Comparison of ENCODE assay signal across 20 cellular contexts in genomic region chr19:54453921-54454780, GRCh38. TPM values are rescaled to one million over a fixed set of nuclear protein-coding genes. Genes with fewer than 3 reads are reported as not detected.
DNase-seq lines count a peak whose midpoint lies in the region; ATAC-seq, FAIRE-seq and TF ChIP-seq lines count a peak whose summit lies in the region.
"Had no signal": no experiment of that assay in that cellular context is flagged by ENCODE, and none has a peak within 500 bp of the region (broad histone marks: within the 10 kb centered on the region; RNA-seq: fewer than 3 reads in every experiment).

No MANE protein-coding gene starts in this region.

- no peak overlapping the region for H3K27ac ChIP-seq in CD4-positive, alpha-beta T cell (ENCODE audit: low read depth, low read length)
- no peak overlapping the region for H3K27ac ChIP-seq in astrocyte (ENCODE audit: low read depth, low read length)
- no peak overlapping the region for H3K27ac ChIP-seq in osteoblast (ENCODE audit: low read depth, low read length)
- H3K27ac ChIP-seq in sigmoid colon = no peak overlapping the region
- H3K27ac ChIP-seq: A549 had no signal

- H3K9me3 ChIP-seq in CD4-positive, alpha-beta T cell (ENCODE audit: control insufficient read depth, low read length) = no peaks in the 10 kb centered on the region
- no peaks in the 10 kb centered on the region for H3K9me3 ChIP-seq in astrocyte (ENCODE audit: insufficient read depth, low read depth, low read length)
- H3K9me3 ChIP-seq in osteoblast (ENCODE audit: low read depth, low read length) = no peaks in the 10 kb centered on the region
- H3K9me3 ChIP-seq in sigmoid colon = no peaks in the 10 kb centered on the region
- H3K9me3 ChIP-seq: A549, Caco-2 had no signal

- H3K4me3 Mint-ChIP-seq in CD4-positive, alpha-beta T cell = no peak overlapping the region
- H3K4me3 Mint-ChIP-seq in astrocyte (ENCODE audit: unreplicated experiment) (peak overlapping the region; percentile 50), MCF 10A (ENCODE audit: unreplicated experiment) (no peak overlapping the region)
- H3K4me3 Mint-ChIP-seq: CD14-positive monocyte had no signal

- no peak for TF ChIP-seq CTCF in CD4-positive, alpha-beta T cell (IDR thresholded peaks at IDR 0.05)
- no peak for TF ChIP-seq CTCF in astrocyte (IDR thresholded peaks at IDR 0.05; ENCODE audit: insufficient read depth, low read depth, low read length)
- no peak for TF ChIP-seq CTCF in osteoblast (IDR thresholded peaks at IDR 0.05; ENCODE audit: extremely low read depth, low read depth, low read length)
- no peak for TF ChIP-seq CTCF in sigmoid colon (IDR thresholded peaks at IDR 0.05)
- TF ChIP-seq CTCF in MCF 10A (IDR thresholded peaks at IDR 0.05; ENCODE audit: unreplicated experiment) = no peak

- H2AFZ ChIP-seq in astrocyte (ENCODE audit: low read depth, low read length) (no peak overlapping the region), osteoblast (ENCODE audit: low read length) (no peak overlapping the region)

- H3K79me2 ChIP-seq in astrocyte (ENCODE audit: insufficient read depth, low read length) (peaks cover 98% of the 10 kb centered on the region), osteoblast (ENCODE audit: insufficient read depth, low read length) (peaks cover 96% of the 10 kb centered on the region)

- H4K20me1 ChIP-seq in astrocyte (ENCODE audit: insufficient read depth, low read length) (peaks cover 95% of the 10 kb centered on the region), osteoblast (ENCODE audit: insufficient read depth, low read length) (peaks cover 88% of the 10 kb centered on the region)

- no peak for TF ChIP-seq POLR2A in sigmoid colon (IDR thresholded peaks at IDR 0.05)

- H3K27me3 Mint-ChIP-seq in CD4-positive, alpha-beta T cell = no peaks in the 10 kb centered on the region
- H3K27me3 Mint-ChIP-seq in astrocyte (ENCODE audit: low read depth, unreplicated experiment) (no peaks in the 10 kb centered on the region), MCF 10A (ENCODE audit: insufficient read depth, unreplicated experiment) (no peaks in the 10 kb centered on the region)

- no peaks in the 10 kb centered on the region for H3K9me3 Mint-ChIP-seq in CD4-positive, alpha-beta T cell
- H3K9me3 Mint-ChIP-seq in astrocyte (ENCODE audit: unreplicated experiment) (peaks cover 2% of the 10 kb centered on the region), MCF 10A (ENCODE audit: unreplicated experiment) (no peaks in the 10 kb centered on the region)

- no peak for FAIRE-seq in astrocyte (lab: Jason Lieb, UNC)
- FAIRE-seq: A549, GM19239 had no signal

- H3K27ac Mint-ChIP-seq in CD4-positive, alpha-beta T cell = peak overlapping the region; percentile 75
- H3K27ac Mint-ChIP-seq in astrocyte (ENCODE audit: unreplicated experiment) (no peak overlapping the region), MCF 10A (ENCODE audit: low read depth, unreplicated experiment) (no peak overlapping the region)

- BruUV-seq in MCF 10A (replicated peaks; lab: Mats Ljungman, UMichigan) = no TSS peak

- H3K4me1 ChIP-seq in astrocyte (ENCODE audit: insufficient read depth, low read length) (peaks cover 17% of the 10 kb centered on the region), osteoblast (ENCODE audit: insufficient read depth, low read length) (peaks cover 18% of the 10 kb centered on the region), sigmoid colon (peaks cover 0 to 33% (median 29%) of the 10 kb centered on the region in 4 donors)
- H3K4me1 ChIP-seq: Caco-2 had no signal

- H3K36me3 ChIP-seq in astrocyte (ENCODE audit: insufficient read depth, low read length) (peaks cover 35% of the 10 kb centered on the region), osteoblast (ENCODE audit: insufficient read depth, low read length) (peaks cover 75% of the 10 kb centered on the region), sigmoid colon (peaks cover 69 to 85% (median 78%) of the 10 kb centered on the region in 4 donors)

- H3K27me3 ChIP-seq in CD4-positive, alpha-beta T cell (ENCODE audit: control insufficient read depth, insufficient read depth, low read length) = no peaks in the 10 kb centered on the region
- H3K27me3 ChIP-seq in astrocyte (ENCODE audit: insufficient read depth, low read length) (no peaks in the 10 kb centered on the region), osteoblast (ENCODE audit: insufficient read depth, low read length) (no peaks in the 10 kb centered on the region), sigmoid colon (no peaks in the 10 kb centered on the region)

- H3K9ac ChIP-seq in astrocyte (ENCODE audit: low read length) = no peak overlapping the region

- POLR2A ChIA-PET in CD4-positive, alpha-beta T cell (lab: Charles Lee) = interaction anchor here (1.8 kb wide), 1 partner anchor 8 kb away, joined by 5 read pairs; no protein-coding TSS in a partner anchor
- POLR2A ChIA-PET in MCF 10A (lab: Yijun Ruan, JAX) = interaction anchor here (1.2 kb wide), 1 partner anchor 9 kb away, joined by 4 read pairs; the partner anchor contains the start of gene LENG9

- peaks cover 97% of the 10 kb centered on the region for H3K36me3 Mint-ChIP-seq in CD4-positive, alpha-beta T cell (ENCODE audit: low read depth)
- H3K36me3 Mint-ChIP-seq in astrocyte (ENCODE audit: low read depth, unreplicated experiment) = peaks cover 23% of the 10 kb centered on the region
- H3K36me3 Mint-ChIP-seq in MCF 10A (ENCODE audit: insufficient read depth, unreplicated experiment) = peaks cover 82% of the 10 kb centered on the region

- no peak for DNase-seq in CD4-positive, alpha-beta T cell
- DNase-seq in astrocyte (ENCODE audit: low read depth) (no peak), osteoblast (ENCODE audit: insufficient read length, low spot score, missing footprints) (peak; percentile 76), sigmoid colon (no peak), MCF 10A (ENCODE audit: unreplicated experiment) (no peak)
- DNase-seq: Caco-2, DMS153, Karpas-422, MM.1S, NCI-H1105, NCI-H1694, NCI-H2107, NCI-H2227 treated with DMSO at 0.1 percent for 48 hours, NCI-H524 had no signal

- H3K4me1 Mint-ChIP-seq in CD4-positive, alpha-beta T cell (ENCODE audit: low read depth) = peaks cover 44% of the 10 kb centered on the region
- H3K4me1 Mint-ChIP-seq in astrocyte (ENCODE audit: low read depth, unreplicated experiment) (peaks cover 19% of the 10 kb centered on the region), MCF 10A (ENCODE audit: insufficient read depth, unreplicated experiment) (peaks cover 29% of the 10 kb centered on the region)

- 93 to 95% methylated on average over 31 of the region's 31 CpGs for WGBS in sigmoid colon, 2 donors

- CTCF ChIA-PET in CD4-positive, alpha-beta T cell (lab: Charles Lee) = no interaction called here
- CTCF ChIA-PET in MCF 10A (lab: Yijun Ruan, JAX) = interaction anchor here (0.7 to 1.4 kb wide), 3 partner anchors 9 to 1014 kb away, joined by 3 read pairs; partner anchors contain the start of gene LENG9

- intact Hi-C loops in CD4-positive, alpha-beta T cell (cut with DNase I, micrococcal nuclease) = no loop called here
- intact Hi-C loops in sigmoid colon (cut with DNase I) (no loop called here), MCF 10A (cut with micrococcal nuclease) (no loop called here)

- ATAC-seq in CD4-positive, alpha-beta T cell (ENCODE audit: poor library complexity) = no peak
- ATAC-seq in HG02885 (IDR thresholded peaks at IDR 0.05; ENCODE audit: poor library complexity, unreplicated experiment) = no peak
- ATAC-seq: A549 had no signal

- TF ChIP-seq EP300 in sigmoid colon (IDR thresholded peaks at IDR 0.05) = no peak

- H3K4me2 ChIP-seq in astrocyte (ENCODE audit: low read length) = no peak overlapping the region
- no peak overlapping the region for H3K4me2 ChIP-seq in osteoblast (ENCODE audit: insufficient read depth, low read length)
- H3K4me2 ChIP-seq: A549 had no signal

- H3K4me3 ChIP-seq in astrocyte (ENCODE audit: insufficient read depth, low read depth, low read length) (no peak overlapping the region), osteoblast (ENCODE audit: insufficient read depth, low read length) (no peak overlapping the region), sigmoid colon (no peak overlapping the region)
- H3K4me3 ChIP-seq: A549 had no signal

RNA-seq across cellular contexts. Expression of gene LENG8, which starts 5.2 kb away (rescaled TPM):
- total RNA-seq in CD4-positive, alpha-beta T cell = 100 to 1,000 TPM; 610 to 639 TPM
- total RNA-seq in astrocyte = 193 and 201 TPM in 2 replicates
- total RNA-seq in osteoblast = 40.7 and 42.3 TPM in 2 replicates
- total RNA-seq in sigmoid colon = 100 to 1,000 TPM in 2 of 4 donors, 10 to 100 TPM in 2; 59.1 to 286 (median 107) TPM
- 100 to 1,000 TPM in 1 of 3 donors, 10 to 100 TPM in 2; 13.6 to 148 (median 18.0) TPM for polyA plus RNA-seq in sigmoid colon
- total RNA-seq in MCF 10A (2022) = 238 and 249 TPM in 2 replicates

RNA-seq across cellular contexts. Expression of gene LENG9, which starts 9.4 kb away (rescaled TPM):
- total RNA-seq in CD4-positive, alpha-beta T cell = 1 to 10 TPM; 2.8 to 2.9 TPM
- total RNA-seq in astrocyte (3.7 and 3.8 TPM in 2 replicates), osteoblast (14.4 and 21.4 TPM in 2 replicates), sigmoid colon (1 to 10 TPM; 2.5 to 7.8 (median 3.6) TPM), MCF 10A (2022) (6.9 and 9.3 TPM in 2 replicates)
- polyA plus RNA-seq in sigmoid colon = 10 to 100 TPM in 2 of 3 donors, 1 to 10 TPM in 1; 8.1 to 14.8 (median 13.2) TPM

RNA-seq across cellular contexts. Expression of gene CDC42EP5, which starts 18.9 kb away (rescaled TPM):
- total RNA-seq in CD4-positive, alpha-beta T cell = not detected
- total RNA-seq in astrocyte = 57.9 and 64.2 TPM in 2 replicates
- total RNA-seq in osteoblast = 18.8 and 20.3 TPM in 2 replicates
- total RNA-seq in sigmoid colon = 10 to 100 TPM; 12.1 to 16.6 (median 13.1) TPM
- polyA plus RNA-seq in sigmoid colon = 100 to 1,000 TPM; 171 to 529 (median 348) TPM
- total RNA-seq in MCF 10A (2022) = 3.0 TPM in 2 replicates
- polyA plus RNA-seq: A549, CD14-positive monocyte had no signal

RNA-seq across cellular contexts. Expression of gene TTYH1, which starts 38.9 kb away (rescaled TPM):
- total RNA-seq in CD4-positive, alpha-beta T cell = not detected
- total RNA-seq in astrocyte (8.4 and 12.6 TPM in 2 replicates), osteoblast (not detected in 2 replicates), sigmoid colon (1 to 10 TPM; 2.5 to 5.4 (median 3.7) TPM), MCF 10A (2022) (not detected in 2 replicates)
- 1 to 10 TPM in 2 of 3 donors, under 1 TPM in 1; 0.23 to 2.2 (median 1.8) TPM for polyA plus RNA-seq in sigmoid colon
- total RNA-seq: Caco-2, H4 had no signal
- polyA plus RNA-seq: CD14-positive monocyte had no signal

RNA-seq across cellular contexts. Expression of gene LAIR2, which starts 48.5 kb away (rescaled TPM):
- total RNA-seq in CD4-positive, alpha-beta T cell = 1 to 10 TPM in 1 of 2 experiments, not detected in 1; 1.2 TPM
- not detected in 2 replicates for total RNA-seq in astrocyte
- total RNA-seq in osteoblast = not detected in 2 replicates
- total RNA-seq in sigmoid colon = not detected
- 1 to 10 TPM in 1 of 3 donors, not detected in 2; 1.9 TPM for polyA plus RNA-seq in sigmoid colon
- not detected in 2 replicates for total RNA-seq in MCF 10A (2022)
- total RNA-seq: Caco-2, H4, SK-MEL-5 had no signal
- polyA plus RNA-seq: A549 had no signal
